In the genomic region with DNA sequence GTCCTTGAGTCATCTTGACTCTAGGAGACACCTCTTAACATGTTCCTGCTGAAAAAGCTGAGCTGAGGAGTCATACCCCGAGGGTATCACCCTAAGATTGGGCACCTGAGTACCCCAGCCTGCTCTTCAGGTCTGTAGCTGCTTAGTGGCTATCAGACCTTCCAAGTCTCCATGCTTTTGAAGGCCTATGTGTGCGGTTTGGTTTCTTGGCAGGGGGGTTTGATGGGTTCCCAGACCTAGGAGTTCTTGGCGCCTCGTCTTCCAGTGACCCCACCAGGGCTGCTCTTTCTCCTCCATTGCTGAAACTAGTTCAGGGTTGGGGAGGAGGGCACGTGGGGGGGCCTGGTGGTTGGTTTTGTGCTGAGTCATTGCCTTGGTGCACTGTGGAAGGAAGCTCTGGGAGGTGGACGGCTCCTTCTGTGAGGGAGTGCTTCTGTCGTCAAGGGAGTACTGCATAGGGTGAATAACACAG, we compare ENCODE assay signal across 10 cellular contexts. TPM values are rescaled to one million over a fixed set of nuclear protein-coding genes. Genes with fewer than 3 reads are reported as not detected.
A peak's percentile ranks its signal among the peaks of the same experiment; 100 is the strongest.
DNase-seq lines count a peak whose midpoint lies in the region; ATAC-seq and TF ChIP-seq lines count a peak whose summit lies in the region.
"Had no signal": no experiment of that assay in that cellular context is flagged by ENCODE, and none has a peak within 500 bp of the region (broad histone marks: within the 10 kb centered on the region; RNA-seq: fewer than 3 reads in every experiment).

No MANE protein-coding gene starts in this region.

- H3K27me3 ChIP-seq in SJSA1 (replicated peaks): no peaks in the 10 kb centered on the region
- no peaks in the 10 kb centered on the region for H3K27me3 ChIP-seq in esophagus squamous epithelium
- H3K27me3 ChIP-seq in neural progenitor cell: no peaks in the 10 kb centered on the region

- H3K4me1 Mint-ChIP-seq in neural progenitor cell: peaks cover 8% of the 10 kb centered on the region

- no peak overlapping the region for H3K27ac Mint-ChIP-seq in neural progenitor cell

- peaks cover 28% of the 10 kb centered on the region for H3K36me3 Mint-ChIP-seq in neural progenitor cell

- H3K4me1 ChIP-seq in SJSA1 (replicated peaks) (peaks cover 28% of the 10 kb centered on the region), esophagus squamous epithelium (peaks cover 17 to 70% (median 27%) of the 10 kb centered on the region in 3 donors), neural progenitor cell (no peaks in the 10 kb centered on the region)

- intact Hi-C loops in esophagus squamous epithelium (cut with DNase I): no loop called here

- no peaks in the 10 kb centered on the region for H3F3A ChIP-seq in neural progenitor cell (ENCODE audit: low read depth)

- H3K4me2 ChIP-seq in neural progenitor cell: no peak overlapping the region

- peaks cover 52% of the 10 kb centered on the region for H4K20me1 ChIP-seq in neural progenitor cell (ENCODE audit: low read depth)

- 32 to 49% methylated on average over 3 to 4 of the region's 7 CpGs for WGBS in esophagus squamous epithelium, 2 donors

- H2AFZ ChIP-seq in neural progenitor cell (replicated peaks): no peak overlapping the region

- peaks cover 4% of the 10 kb centered on the region for H3K9me3 Mint-ChIP-seq in neural progenitor cell

- TF ChIP-seq CTCF in esophagus squamous epithelium (IDR thresholded peaks at IDR 0.05): no peak
- TF ChIP-seq CTCF in neural progenitor cell (IDR thresholded peaks at IDR 0.05): no peak

- H3K27me3 Mint-ChIP-seq in neural progenitor cell (ENCODE audit: insufficient read depth, low read depth): no peaks in the 10 kb centered on the region

- no peak overlapping the region for H3K4me3 ChIP-seq in SJSA1
- H3K4me3 ChIP-seq in esophagus squamous epithelium: no peak overlapping the region
- H3K4me3 ChIP-seq in neural progenitor cell: no peak overlapping the region

- no peak for TF ChIP-seq POLR2A in esophagus squamous epithelium (IDR thresholded peaks at IDR 0.05)

- H3K4me3 Mint-ChIP-seq in neural progenitor cell: no peak overlapping the region

- peaks cover 24% of the 10 kb centered on the region for H3K36me3 ChIP-seq in SJSA1
- H3K36me3 ChIP-seq in esophagus squamous epithelium: peaks cover 0 to 16% (median 0%) of the 10 kb centered on the region in 3 donors
- H3K36me3 ChIP-seq in neural progenitor cell: no peaks in the 10 kb centered on the region

- H3K79me2 ChIP-seq in neural progenitor cell (ENCODE audit: low read depth): peaks cover 97% of the 10 kb centered on the region

- DNase-seq in SIG-M5 treated with dmso at 0.1 percent for 504 hours (lab: John Stamatoyannopoulos, UW; ENCODE audit: unreplicated experiment): peak; percentile 55
- DNase-seq in SIG-M5 (lab: John Stamatoyannopoulos, UW): no peak
- peak in 1 of 2 experiments; percentile 26 for DNase-seq in SJSA1 (ENCODE audit: low read depth in 1 of 2, low spot score in 2 of 2)
- no peak for DNase-seq in esophagus squamous epithelium (lab: John Stamatoyannopoulos, UW)
- DNase-seq in stimulated activated naive CD8-positive, alpha-beta T cell treated with anti-CD3 and anti-CD28 coated beads, Interleukin-15, Interleukin-2, amounts not matched to agents 100 U/mL and 50 U/mL, for 24 hours: no peak
- no peak for DNase-seq in neural progenitor cell (ENCODE audit: low spot score)
- DNase-seq: activated CD4-positive, alpha-beta T cell treated with anti-CD3 and anti-CD28 coated beads, Interleukin-2, amount 50 U/mL, for 4 hours; effector CD8-positive, alpha-beta T cell had no signal

- H3K9me3 ChIP-seq in SJSA1 (replicated peaks) (no peaks in the 10 kb centered on the region), esophagus squamous epithelium (no peaks in the 10 kb centered on the region), neural progenitor cell (ENCODE audit: low read depth) (no peaks in the 10 kb centered on the region)

- H3K27ac ChIP-seq in SJSA1 (peak overlapping the region; percentile 29), esophagus squamous epithelium (peak overlapping the region; percentile 55 to 72 (median 70)), neural progenitor cell (no peak overlapping the region)

- no peak overlapping the region for H3K9ac ChIP-seq in neural progenitor cell

- peak; percentile 58 for ATAC-seq in stimulated activated naive CD8-positive, alpha-beta T cell treated with anti-CD3 and anti-CD28 coated beads, Interleukin-15, Interleukin-2, amounts not matched to agents 100 U/mL and 50 U/mL, for 24 hours
- no peak for ATAC-seq in GM21717 (IDR thresholded peaks at IDR 0.05; ENCODE audit: unreplicated experiment)
- ATAC-seq in GM18861 (IDR thresholded peaks at IDR 0.05; ENCODE audit: unreplicated experiment): no peak

RNA-seq across cellular contexts. Expression of gene IGF2R, which starts 20.1 kb away (rescaled TPM):
- total RNA-seq in SJSA1 (2014; rRNA removed; shearing (Covaris generic)): 29.4 and 54.7 TPM in 2 replicates
- 10 to 100 TPM; 38.2 to 56.1 (median 52.0) TPM for total RNA-seq in esophagus squamous epithelium
- total RNA-seq in neural progenitor cell (ENCODE audit: low replicate concordance): 35.1 and 46.1 TPM in 2 replicates
